8 cellular contexts compared by ENCODE assay signal in the genomic region with DNA sequence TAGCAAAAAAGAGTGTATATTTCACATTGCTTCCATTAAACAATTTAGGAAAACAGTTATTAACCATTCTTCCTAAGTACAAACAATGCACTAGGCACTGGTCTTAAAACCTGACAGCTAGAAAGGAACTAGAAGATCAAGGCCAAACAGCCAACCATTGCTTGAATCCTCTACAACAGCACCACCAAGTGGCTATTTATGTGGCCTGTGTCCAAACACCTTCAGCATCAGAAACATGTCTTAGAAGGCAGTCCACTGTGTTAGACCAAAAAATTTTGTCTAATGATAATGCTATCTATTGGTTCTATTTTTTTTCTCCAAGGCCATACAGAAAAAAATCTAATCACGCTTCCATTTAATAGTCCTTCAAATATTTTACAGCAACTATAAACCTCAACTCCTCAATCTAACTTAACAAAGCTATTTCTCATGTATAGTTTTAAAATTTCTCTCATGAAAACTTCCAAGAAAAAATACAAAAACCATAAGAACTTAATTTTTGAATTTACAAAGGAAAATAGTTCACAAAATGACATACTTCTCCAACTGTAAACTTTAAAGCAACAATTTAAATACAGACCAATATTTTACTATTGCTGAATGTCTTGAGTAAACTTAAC. TPM values are rescaled to one million over a fixed set of nuclear protein-coding genes. Genes with fewer than 3 reads are reported as not detected.
DNase-seq lines count a peak whose midpoint lies in the region; ATAC-seq, FAIRE-seq and TF ChIP-seq lines count a peak whose summit lies in the region.

No MANE protein-coding gene starts in this region.

- H3K27me3 ChIP-seq in RWPE2 (ENCODE audit: insufficient read depth, poor library complexity, severe bottlenecking) = no peaks in the 10 kb centered on the region
- no peaks in the 10 kb centered on the region for H3K27me3 ChIP-seq in smooth muscle cell (ENCODE audit: low read depth)

- peak; percentile 81 for FAIRE-seq in H54 (lab: Jason Lieb, UNC)

- ATAC-seq in RWPE2 (ENCODE audit: low read depth) (peak; percentile 59; the same call in 2 of the 3 replicates), left cardiac atrium (no peak)

- no peak overlapping the region for H3K27ac ChIP-seq in 22Rv1
- H3K27ac ChIP-seq in RWPE2 (ENCODE audit: poor library complexity, severe bottlenecking) = no peak overlapping the region
- H3K27ac ChIP-seq in smooth muscle cell (ENCODE audit: low read depth) = no peak overlapping the region

- H3K4me2 ChIP-seq in smooth muscle cell = no peak overlapping the region

- H3K9me3 ChIP-seq in RWPE2 (ENCODE audit: severe bottlenecking) = no peaks in the 10 kb centered on the region
- no peaks in the 10 kb centered on the region for H3K9me3 ChIP-seq in smooth muscle cell (replicated peaks; ENCODE audit: low read depth)

- no peak overlapping the region for H3K9ac ChIP-seq in smooth muscle cell (ENCODE audit: low read depth)

- no peak for TF ChIP-seq POLR2A in H54 (IDR thresholded peaks at IDR 0.05; ENCODE audit: low read depth, low read length)

- DNase-seq in G401 (ENCODE audit: low spot score) (peak; percentile 30), H54 (ENCODE audit: insufficient read length, low spot score) (peak; percentile 15), M059J (ENCODE audit: low read depth) (peak; percentile 69), RWPE2 (ENCODE audit: low spot score) (no peak), fibroblast of pulmonary artery (ENCODE audit: low read depth) (peak; percentile 75), smooth muscle cell (lab: John Stamatoyannopoulos, UW; ENCODE audit: unreplicated experiment) (no peak), left cardiac atrium (no peak)

- H2AFZ ChIP-seq in smooth muscle cell (ENCODE audit: low read depth) = no peak overlapping the region

- no peaks in the 10 kb centered on the region for H3F3A ChIP-seq in smooth muscle cell (ENCODE audit: low read depth)

- no peaks in the 10 kb centered on the region for H3K4me1 ChIP-seq in RWPE2 (ENCODE audit: insufficient read depth, poor library complexity, severe bottlenecking)
- H3K4me1 ChIP-seq in smooth muscle cell (ENCODE audit: low read depth) = no peaks in the 10 kb centered on the region

- in situ Hi-C loops in G401 (cut with HindIII; ENCODE audit: low sequenced_read_pairs) = no loop called here

- intact Hi-C loops in left cardiac atrium (cut with DNase I) = no loop called here

- H3K4me3 ChIP-seq in RWPE2 (ENCODE audit: severe bottlenecking) = no peak overlapping the region
- no peak overlapping the region for H3K4me3 ChIP-seq in fibroblast of pulmonary artery (replicated peaks; ENCODE audit: low read depth, low read length)
- H3K4me3 ChIP-seq in smooth muscle cell = no peak overlapping the region

- H4K20me1 ChIP-seq in smooth muscle cell (ENCODE audit: low read depth) = peaks cover 4% of the 10 kb centered on the region

- H3K36me3 ChIP-seq in RWPE2 (ENCODE audit: low read depth) = peaks cover 61% of the 10 kb centered on the region
- H3K36me3 ChIP-seq in smooth muscle cell (ENCODE audit: low read depth) = peaks cover 9% of the 10 kb centered on the region

- no peaks in the 10 kb centered on the region for H3K79me2 ChIP-seq in smooth muscle cell (ENCODE audit: low read depth)

- peak; percentile 77 for TF ChIP-seq CTCF in 22Rv1 (IDR thresholded peaks at IDR 0.05)
- TF ChIP-seq CTCF in RWPE2 (IDR thresholded peaks at IDR 0.05; ENCODE audit: poor library complexity, severe bottlenecking) = peak; percentile 75
- peak; percentile 66 for TF ChIP-seq CTCF in fibroblast of pulmonary artery (IDR thresholded peaks at IDR 0.05; ENCODE audit: low read length, missing control alignments)
- peak; percentile 37 for TF ChIP-seq CTCF in smooth muscle cell (IDR thresholded peaks at IDR 0.05; ENCODE audit: borderline replicate concordance, insufficient read depth, poor library complexity, severe bottlenecking)

- WGBS in smooth muscle cell (ENCODE audit: low lambda C conversion rate) = 42% methylated on average over 1 of the region's 1 CpG

RNA-seq across cellular contexts. Expression of a gene that starts 36.1 kb away (rescaled TPM):
- 17.0 and 24.2 TPM in 2 replicates for total RNA-seq in G401 (2014; rRNA removed; shearing (Covaris generic))
- total RNA-seq in M059J (2014; rRNA removed; shearing (Covaris generic)) = 19.5 and 32.7 TPM in 2 replicates
- 18.7 and 31.6 TPM in 2 replicates for total RNA-seq in smooth muscle cell
- 15.1 and 18.4 TPM in 2 replicates for polyA plus RNA-seq in smooth muscle cell
- 10 to 100 TPM in 1 of 2 donors, 1 to 10 TPM in 1; 7.4 to 12.0 TPM for total RNA-seq in left cardiac atrium

Comparison
In these comparisons a context has a peak if more than half of its experiments do, and no peak if none do; other contexts are left out.
1. DNase-seq: peak in G401 (single experiment), H54 (single experiment), M059J (single experiment) and fibroblast of pulmonary artery (single experiment); none in RWPE2 (single experiment), smooth muscle cell (single experiment) and left cardiac atrium (single experiment).
2. Peak in every context shown above with its lines, with median percentiles within 50 percentile points of each other: CTCF ChIP-seq.